ENCODE assay signal across 10 cellular contexts in genomic region chr6:2081155-2082138, GRCh38.
DNase-seq lines count a peak whose midpoint lies in the region; ATAC-seq and TF ChIP-seq lines count a peak whose summit lies in the region.
"Had no signal": no experiment of that assay in that cellular context is flagged by ENCODE, and none has a peak within 500 bp of the region (broad histone marks: within the 10 kb centered on the region; RNA-seq: fewer than 3 reads in every experiment).

No MANE protein-coding gene starts in this region.

- H3K9me3 ChIP-seq in lower lobe of right lung, result peaks cover 4% of the 10 kb centered on the region
- H3K9me3 ChIP-seq: gastrocnemius medialis had no signal

- no peaks in the 10 kb centered on the region for H3K4me1 ChIP-seq in lower lobe of right lung
- H3K4me1 ChIP-seq: gastrocnemius medialis had no signal

- TF ChIP-seq CTCF in lower lobe of right lung (IDR thresholded peaks at IDR 0.05) (no peak), coronary artery (IDR thresholded peaks at IDR 0.05) (no peak)

- H3K4me3 ChIP-seq in lower lobe of right lung (no peak overlapping the region), coronary artery (no peak overlapping the region)
- H3K4me3 ChIP-seq: gastrocnemius medialis had no signal

- ATAC-seq in GM18511 (IDR thresholded peaks at IDR 0.05; ENCODE audit: unreplicated experiment) (peak; percentile 90), GM19467 (IDR thresholded peaks at IDR 0.05; ENCODE audit: unreplicated experiment) (peak; percentile 68), HG03135 (IDR thresholded peaks at IDR 0.05; ENCODE audit: unreplicated experiment) (peak; percentile 77), lower lobe of right lung (no peak), GM18505 (IDR thresholded peaks at IDR 0.05; ENCODE audit: unreplicated experiment) (no peak)
- ATAC-seq: gastrocnemius medialis had no signal

- intact Hi-C loops in lower lobe of right lung (cut with DNase I), result no loop called here

- TF ChIP-seq POLR2A in GM18505 (IDR thresholded peaks at IDR 0.05; ENCODE audit: borderline replicate concordance, extremely low read depth, insufficient read depth, insufficient read length), result no peak

- DNase-seq in astrocyte of the hippocampus (ENCODE audit: low read depth, low spot score), result peak; percentile 5
- no peak for DNase-seq in lower lobe of right lung
- no peak for DNase-seq in coronary artery (ENCODE audit: low spot score)
- no peak for DNase-seq in NCI-H2029 treated with DMSO at 0.1 percent for 48 hours (lab: John Stamatoyannopoulos, UW)
- DNase-seq: DMS53, gastrocnemius medialis had no signal

- no peaks in the 10 kb centered on the region for H3K27me3 ChIP-seq in lower lobe of right lung (ENCODE audit: low read depth)
- H3K27me3 ChIP-seq: gastrocnemius medialis had no signal

- H3K36me3 ChIP-seq in lower lobe of right lung, result no peaks in the 10 kb centered on the region
- H3K36me3 ChIP-seq: gastrocnemius medialis had no signal

- H3K27ac ChIP-seq in lower lobe of right lung, result no peak overlapping the region
- no peak overlapping the region for H3K27ac ChIP-seq in coronary artery
- H3K27ac ChIP-seq: gastrocnemius medialis had no signal

Comparison
In these comparisons a context has a peak if more than half of its experiments do, and no peak if none do; other contexts are left out.
1. ATAC-seq: peak in GM18511 (single experiment), GM19467 (single experiment) and HG03135 (single experiment); none in lower lobe of right lung (0 of 2) and GM18505 (single experiment).